Comparison of ENCODE assay signal across 8 cellular contexts in genomic region chr1:89821322-89822108, GRCh38. TPM values are rescaled to one million over a fixed set of nuclear protein-coding genes. Genes with fewer than 3 reads are reported as not detected.
DNase-seq lines count a peak whose midpoint lies in the region; ATAC-seq and TF ChIP-seq lines count a peak whose summit lies in the region.

No MANE protein-coding gene starts in this region.

- no peaks in the 10 kb centered on the region for H3K9me3 Mint-ChIP-seq in activated naive CD8-positive, alpha-beta T cell treated with anti-CD3 and anti-CD28 coated beads for 36 hours

- TF ChIP-seq CTCF in gastrocnemius medialis (IDR thresholded peaks at IDR 0.05 in 4 of 5, conservative IDR thresholded peaks at IDR 0.05 in 1 of 5), result peak in 2 of 5 experiments; percentile 8 to 12

- peaks cover 46% of the 10 kb centered on the region for H3K4me1 Mint-ChIP-seq in activated naive CD8-positive, alpha-beta T cell treated with anti-CD3 and anti-CD28 coated beads for 36 hours

- peak; percentile 43 for ATAC-seq in GM21576 (IDR thresholded peaks at IDR 0.05; ENCODE audit: unreplicated experiment)
- peak; percentile 44 to 52 for ATAC-seq in right cardiac atrium
- ATAC-seq in gastrocnemius medialis, result peak; percentile 46 to 53

- peak; percentile 78 for DNase-seq in GDM1 (lab: John Stamatoyannopoulos, UW)
- DNase-seq in SKM-1 (lab: John Stamatoyannopoulos, UW; ENCODE audit: unreplicated experiment), result peak; percentile 63
- peak; percentile 75 for DNase-seq in activated naive CD8-positive, alpha-beta T cell treated with anti-CD3 and anti-CD28 coated beads for 36 hours
- peak; percentile 42 to 77 (median 73) for DNase-seq in right cardiac atrium
- DNase-seq in gastrocnemius medialis, result peak in 1 of 2 donors; percentile 16
- no peak for DNase-seq in dedifferentiated amniotic fluid mesenchymal stem cell (ENCODE audit: extremely low spot score)

- peaks cover 27% of the 10 kb centered on the region for H3K36me3 Mint-ChIP-seq in activated naive CD8-positive, alpha-beta T cell treated with anti-CD3 and anti-CD28 coated beads for 36 hours

- H3K27ac Mint-ChIP-seq in activated naive CD8-positive, alpha-beta T cell treated with anti-CD3 and anti-CD28 coated beads for 36 hours, result peak overlapping the region; percentile 85

- peak overlapping the region; percentile 40 for H3K27ac ChIP-seq in right cardiac atrium (ENCODE audit: low read length)
- peak overlapping the region; percentile 77 to 88 (median 78) for H3K27ac ChIP-seq in gastrocnemius medialis

- TF ChIP-seq EP300 in Ishikawa (IDR thresholded peaks at IDR 0.05; ENCODE audit: borderline replicate concordance), result 0 out of 2 replicates have a peak, but pooled peaks have one; percentile 17

- H3K4me3 Mint-ChIP-seq in activated naive CD8-positive, alpha-beta T cell treated with anti-CD3 and anti-CD28 coated beads for 36 hours, result peak overlapping the region; percentile 85

- no peaks in the 10 kb centered on the region for H3K36me3 ChIP-seq in gastrocnemius medialis

- no peaks in the 10 kb centered on the region for H3K27me3 ChIP-seq in right cardiac atrium (ENCODE audit: control insufficient read depth, insufficient read depth)
- no peaks in the 10 kb centered on the region for H3K27me3 ChIP-seq in gastrocnemius medialis

- H3K4me3 ChIP-seq in right cardiac atrium (ENCODE audit: low read length) (peak overlapping the region; percentile 86), gastrocnemius medialis (peak overlapping the region; percentile 83 to 88 (median 86))

- no peak for TF ChIP-seq RAD21 in Ishikawa (IDR thresholded peaks at IDR 0.05; ENCODE audit: low read depth)

- WGBS in right cardiac atrium, result under 1% methylated on average over 73 of the region's 73 CpGs

- H3K9me3 ChIP-seq in right cardiac atrium (ENCODE audit: control insufficient read depth, low read length), result no peaks in the 10 kb centered on the region
- H3K9me3 ChIP-seq in gastrocnemius medialis, result no peaks in the 10 kb centered on the region

- intact Hi-C loops in right cardiac atrium (cut with DNase I) (no loop called here), gastrocnemius medialis (cut with DNase I; ENCODE audit: low total_unique reads) (loop anchor here (5.0 kb wide), 2 partner anchors 96 to 171 kb away; no protein-coding TSS in a partner anchor)

- no peaks in the 10 kb centered on the region for H3K27me3 Mint-ChIP-seq in activated naive CD8-positive, alpha-beta T cell treated with anti-CD3 and anti-CD28 coated beads for 36 hours

- TF ChIP-seq POLR2A in gastrocnemius medialis (IDR thresholded peaks at IDR 0.05), result no peak

- H3K4me1 ChIP-seq in right cardiac atrium (ENCODE audit: control insufficient read depth, insufficient read depth, low read length), result peaks cover 7% of the 10 kb centered on the region
- H3K4me1 ChIP-seq in gastrocnemius medialis, result peaks cover 20 to 37% of the 10 kb centered on the region in 2 donors

- in situ Hi-C loops in gastrocnemius medialis (cut with MboI; ENCODE audit: low sequenced_read_pairs in 4 of 4), result no loop called here

TF ChIP-seq in Ishikawa, 13 proteins besides CTCF, POLR2A, EP300 and RAD21:
- TF ChIP-seq FOXM1 (IDR thresholded peaks at IDR 0.05; ENCODE audit: borderline replicate concordance, low read depth) (no peak), TEAD4 (IDR thresholded peaks at IDR 0.05) (no peak), CREB1 (IDR thresholded peaks at IDR 0.05; ENCODE audit: low read depth) (no peak), NFIC (IDR thresholded peaks at IDR 0.05) (0 out of 2 replicates have a peak, but pooled peaks have one; percentile 16), CEBPB (IDR thresholded peaks at IDR 0.05) (no peak), EGR1 (IDR thresholded peaks at IDR 0.05) (peak; percentile 54), TAF1 (IDR thresholded peaks at IDR 0.05; ENCODE audit: low read depth) (0 out of 2 replicates have a peak, but pooled peaks have one; percentile 20), MAX (IDR thresholded peaks at IDR 0.05) (peak; percentile 36; the same call in 1 of the 2 replicates), YY1 (IDR thresholded peaks at IDR 0.05; ENCODE audit: low read depth) (no peak), ZBTB7A (IDR thresholded peaks at IDR 0.05; ENCODE audit: low read depth) (peak; percentile 69), REST (IDR thresholded peaks at IDR 0.05; ENCODE audit: low read depth) (no peak), TCF12 (IDR thresholded peaks at IDR 0.05; ENCODE audit: low read depth) (no peak)
- TF ChIP-seq, protein P1, sequence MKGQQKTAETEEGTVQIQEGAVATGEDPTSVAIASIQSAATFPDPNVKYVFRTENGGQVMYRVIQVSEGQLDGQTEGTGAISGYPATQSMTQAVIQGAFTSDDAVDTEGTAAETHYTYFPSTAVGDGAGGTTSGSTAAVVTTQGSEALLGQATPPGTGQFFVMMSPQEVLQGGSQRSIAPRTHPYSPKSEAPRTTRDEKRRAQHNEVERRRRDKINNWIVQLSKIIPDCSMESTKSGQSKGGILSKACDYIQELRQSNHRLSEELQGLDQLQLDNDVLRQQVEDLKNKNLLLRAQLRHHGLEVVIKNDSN (IDR thresholded peaks at IDR 0.05), result no peak

RNA-seq across cellular contexts. Expression of gene LRRC8D, which starts 0.7 kb away (rescaled TPM):
- 10 to 100 TPM; 37.7 to 41.2 TPM for total RNA-seq in activated naive CD8-positive, alpha-beta T cell treated with anti-CD3 and anti-CD28 coated beads for 36 hours
- total RNA-seq in right cardiac atrium, result 1 to 10 TPM; 5.0 to 8.2 (median 7.2) TPM
- 3.6 TPM for polyA plus RNA-seq in right cardiac atrium
- 10 to 100 TPM in 2 of 4 donors, 1 to 10 TPM in 2; 3.0 to 15.0 (median 9.2) TPM for total RNA-seq in gastrocnemius medialis
